Comparison of ENCODE assay signal across 18 cellular contexts in the genomic region with DNA sequence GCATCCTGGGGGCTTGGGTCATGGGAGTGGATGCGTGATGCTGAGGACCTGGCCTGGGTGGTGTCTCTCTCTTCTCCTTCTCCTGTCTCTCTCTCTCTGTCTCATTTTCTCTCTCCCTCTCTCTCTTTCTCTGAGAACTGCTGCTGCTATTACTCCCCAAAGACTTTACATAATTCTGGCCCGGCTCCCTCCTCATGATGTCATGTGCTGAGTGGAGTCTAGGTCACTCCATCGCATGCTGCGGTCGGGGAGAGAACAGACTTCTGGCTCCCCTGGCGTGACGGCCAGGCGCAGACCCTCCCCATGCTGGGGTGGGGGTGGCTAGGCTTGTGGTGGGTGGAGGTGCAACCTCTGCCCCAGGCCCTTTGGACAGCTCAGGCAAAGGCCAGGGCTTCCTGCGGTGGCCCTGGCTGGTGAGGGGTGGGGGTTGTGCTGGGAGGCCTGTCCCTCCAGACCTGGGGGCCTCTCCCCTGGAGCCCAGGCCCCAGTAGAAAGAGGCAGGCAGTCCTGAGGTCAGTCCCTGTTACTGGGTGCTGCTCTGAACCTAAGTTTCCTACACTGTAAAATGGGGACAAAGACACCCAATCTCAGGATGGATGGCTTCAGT. TPM values are rescaled to one million over a fixed set of nuclear protein-coding genes. Genes with fewer than 3 reads are reported as not detected.
A peak's percentile ranks its signal among the peaks of the same experiment; 100 is the strongest.
DNase-seq lines count a peak whose midpoint lies in the region; ATAC-seq and TF ChIP-seq lines count a peak whose summit lies in the region.
"Had no signal": no experiment of that assay in that cellular context is flagged by ENCODE, and none has a peak within 500 bp of the region (broad histone marks: within the 10 kb centered on the region; RNA-seq: fewer than 3 reads in every experiment).

No MANE protein-coding gene starts in this region.

- H2AFZ ChIP-seq in neuronal stem cell (ENCODE audit: low read length) (no peak overlapping the region), Karpas-422 (ENCODE audit: low read length) (no peak overlapping the region)
- H2AFZ ChIP-seq: GM23338 had no signal

- ATAC-seq in Right ventricle myocardium inferior, result peak; percentile 78
- ATAC-seq in HG02571 (IDR thresholded peaks at IDR 0.05; ENCODE audit: unreplicated experiment), result no peak
- ATAC-seq: GM23338 had no signal

- H3K23ac ChIP-seq in neuronal stem cell (ENCODE audit: low read depth, low read length, poor library complexity), result no peak overlapping the region

- DNase-seq in Right ventricle myocardium inferior (ENCODE audit: missing footprints) (peak; percentile 80), cardiac septum (ENCODE audit: low spot score) (no peak), fibroblast of villous mesenchyme (ENCODE audit: low read depth) (peak; percentile 63), neuronal stem cell (ENCODE audit: low spot score) (no peak), NCI-H526 treated with DMSO at 0.1 percent for 48 hours (lab: John Stamatoyannopoulos, UW) (no peak), Karpas-422 (no peak)
- DNase-seq in stimulated activated CD8-positive, alpha-beta memory T cell treated with anti-CD3 and anti-CD28 coated beads, Interleukin-4, amount 100 ng/mL, for 48 hours, result no peak
- DNase-seq: activated CD4-positive, alpha-beta memory T cell treated with anti-CD3 and anti-CD28 coated beads for 36 hours; CD4-positive, CD25-positive, alpha-beta regulatory T cell; cortex of kidney; NCI-H2029 treated with DMSO at 0.1 percent for 48 hours; NCI-H510A treated with DMSO at 0.1 percent for 48 hours; OCI-M1 had no signal

- H3K9me3 ChIP-seq in neuronal stem cell (replicated peaks in 1 of 2; ENCODE audit: control insufficient read depth in 2 of 2, insufficient read depth in 1 of 2, low read depth in 1 of 2, low read length in 2 of 2) (no peaks in the 10 kb centered on the region), Karpas-422 (ENCODE audit: low read length) (no peaks in the 10 kb centered on the region)
- H3K9me3 ChIP-seq: thoracic aorta had no signal

- H3K27ac ChIP-seq in neuronal stem cell (replicated peaks; ENCODE audit: low read length) (no peak overlapping the region), Karpas-422 (ENCODE audit: low read length) (no peak overlapping the region)
- H3K27ac ChIP-seq: 22Rv1, SK-N-MC, thoracic aorta had no signal

- no CpG with 5 or more reads among the region's 9 CpGs for WGBS in neuronal stem cell (ENCODE audit: extremely low coverage in 2 of 2, insufficient read length in 2 of 2, insufficient replicate concordance in 1 of 2), 2 donors

- no peaks in the 10 kb centered on the region for H3K9me2 ChIP-seq in Karpas-422 (replicated peaks; ENCODE audit: insufficient read depth, low read length)

- no peak overlapping the region for H2BK12ac ChIP-seq in neuronal stem cell (ENCODE audit: low read length)

- intact Hi-C loops in Right ventricle myocardium inferior (cut with DNase I), result no loop called here
- intact Hi-C loops in cardiac septum (cut with DNase I), result no loop called here

- no peaks in the 10 kb centered on the region for H3K79me2 ChIP-seq in Karpas-422 (ENCODE audit: low read length)

- H3K18ac ChIP-seq in neuronal stem cell (ENCODE audit: low read length), result peak overlapping the region; percentile 78

- H3K4me1 ChIP-seq in neuronal stem cell (ENCODE audit: control insufficient read depth in 2 of 2, insufficient read depth in 1 of 2, low read depth in 1 of 2, low read length in 2 of 2) (peaks cover 0 to 13% of the 10 kb centered on the region in 2 donors), Karpas-422 (ENCODE audit: low read length) (no peaks in the 10 kb centered on the region)

- no peak overlapping the region for H2BK15ac ChIP-seq in neuronal stem cell (ENCODE audit: low read length)

- H4K20me1 ChIP-seq in Karpas-422 (ENCODE audit: insufficient read depth, low read depth, low read length), result 0 out of 2 replicates have a peak, but pooled peaks cover 3% of the 10 kb centered on the region

- H2BK5ac ChIP-seq in neuronal stem cell (ENCODE audit: low read length), result no peak overlapping the region

- H2AK5ac ChIP-seq in neuronal stem cell (ENCODE audit: low read depth, low read length), result peak overlapping the region; percentile 82

- H2BK120ac ChIP-seq in neuronal stem cell (ENCODE audit: low read depth, low read length), result no peak overlapping the region

- H3K4me3 ChIP-seq in fibroblast of villous mesenchyme (ENCODE audit: low read depth, low read length) (no peak overlapping the region), neuronal stem cell (ENCODE audit: low read length in 2 of 2) (no peak overlapping the region), Karpas-422 (ENCODE audit: low read length) (no peak overlapping the region)
- H3K4me3 ChIP-seq: GM23338, SK-N-MC, thoracic aorta had no signal

- no peak overlapping the region for H4K8ac ChIP-seq in neuronal stem cell (ENCODE audit: low read depth, low read length)

- H3K4me2 ChIP-seq in neuronal stem cell (ENCODE audit: insufficient read depth, low read length, poor library complexity, severe bottlenecking), result no peak overlapping the region
- no peak overlapping the region for H3K4me2 ChIP-seq in Karpas-422 (ENCODE audit: low read depth, low read length, poor library complexity, severe bottlenecking)
- H3K4me2 ChIP-seq: GM23338 had no signal

- no peak for TF ChIP-seq CTCF in fibroblast of villous mesenchyme (IDR thresholded peaks at IDR 0.05; ENCODE audit: insufficient read depth, low read depth, low read length)

- H3K36me3 ChIP-seq in neuronal stem cell (replicated peaks in 1 of 2; ENCODE audit: control insufficient read depth in 2 of 2, insufficient read depth in 2 of 2, low read length in 2 of 2) (no peaks in the 10 kb centered on the region), Karpas-422 (ENCODE audit: insufficient read depth, low read length) (no peaks in the 10 kb centered on the region)
- H3K36me3 ChIP-seq: thoracic aorta had no signal

- H3K4ac ChIP-seq in neuronal stem cell (ENCODE audit: low read length), result no peak overlapping the region

- H3K14ac ChIP-seq in neuronal stem cell (ENCODE audit: low read length), result no peak overlapping the region

- H3K27me3 ChIP-seq in neuronal stem cell (ENCODE audit: control insufficient read depth in 3 of 3, insufficient read depth in 3 of 3, low read depth in 1 of 3, low read length in 3 of 3) (no peaks in the 10 kb centered on the region), Karpas-422 (ENCODE audit: low read length) (no peaks in the 10 kb centered on the region)

- no peaks in the 10 kb centered on the region for H3K79me1 ChIP-seq in neuronal stem cell (ENCODE audit: low read depth, low read length)

- H4K91ac ChIP-seq in neuronal stem cell (ENCODE audit: low read depth, low read length, poor library complexity), result no peak overlapping the region

- H3K9ac ChIP-seq in neuronal stem cell (ENCODE audit: low read depth, low read length, poor library complexity), result no peak overlapping the region
- H3K9ac ChIP-seq in Karpas-422 (ENCODE audit: low read length), result no peak overlapping the region

RNA-seq across cellular contexts. Expression of gene FGF18, which starts 26.6 kb away (rescaled TPM):
- total RNA-seq in Right ventricle myocardium inferior (10.1 TPM), cardiac septum (22.4 TPM), fibroblast of villous mesenchyme (under 0.01 TPM in 1 of 2 replicates, not detected in the other)
- polyA plus RNA-seq in neuronal stem cell (2013, experiment 1 of 2), result 0.22 TPM
- 0.19 TPM for polyA plus RNA-seq in neuronal stem cell (2013, experiment 2 of 2)
- 0.29 TPM in 1 of 2 replicates, not detected in the other for total RNA-seq in Karpas-422 (2014; rRNA removed; shearing (Covaris generic); ENCODE audit: low replicate concordance)

RNA-seq across cellular contexts. Expression of gene NPM1, which starts 58.4 kb away (rescaled TPM):
- total RNA-seq in Right ventricle myocardium inferior (365 TPM), cardiac septum (412 TPM), fibroblast of villous mesenchyme (926 and 1,000 TPM in 2 replicates)
- polyA plus RNA-seq in neuronal stem cell (2013, experiment 1 of 2), result 2,664 TPM
- 2,628 TPM for polyA plus RNA-seq in neuronal stem cell (2013, experiment 2 of 2)
- total RNA-seq in Karpas-422 (2014; rRNA removed; shearing (Covaris generic); ENCODE audit: low replicate concordance), result 1,235 and 1,970 TPM in 2 replicates

Comparison
In these comparisons a context has a peak if more than half of its experiments do, and no peak if none do; other contexts are left out.
1. DNase-seq: peak in Right ventricle myocardium inferior (single experiment) and fibroblast of villous mesenchyme (single experiment); none in cardiac septum (single experiment), neuronal stem cell (single experiment), NCI-H526 treated with DMSO at 0.1 percent for 48 hours (single experiment), Karpas-422 (single experiment) and stimulated activated CD8-positive, alpha-beta memory T cell treated with anti-CD3 and anti-CD28 coated beads, Interleukin-4, amount 100 ng/mL, for 48 hours (single experiment).